Comparison of ENCODE assay signal across 16 cellular contexts in genomic region chr10:5935628-5936027, GRCh38. TPM values are rescaled to one million over a fixed set of nuclear protein-coding genes. Genes with fewer than 3 reads are reported as not detected.
A peak's percentile ranks its signal among the peaks of the same experiment; 100 is the strongest.
DNase-seq lines count a peak whose midpoint lies in the region; ATAC-seq, FAIRE-seq and TF ChIP-seq lines count a peak whose summit lies in the region.
"Had no signal": no experiment of that assay in that cellular context is flagged by ENCODE, and none has a peak within 500 bp of the region (broad histone marks: within the 10 kb centered on the region; RNA-seq: fewer than 3 reads in every experiment).

No MANE protein-coding gene starts in this region.

- in situ Hi-C loops in K562 (cut with MboI): loop anchor here (25.0 kb wide), 1 partner anchor 452 kb away; no protein-coding TSS in a partner anchor

- FAIRE-seq in K562 (lab: Jason Lieb, UNC): no peak
- no peak for FAIRE-seq in kidney (lab: Jason Lieb, UNC)
- FAIRE-seq: GM19239, H54 had no signal

- H4K20me1 ChIP-seq in K562 (replicated peaks; ENCODE audit: control insufficient read depth, insufficient read depth, low read length): no peaks in the 10 kb centered on the region

- H3K4me1 ChIP-seq in cardiac muscle cell (ENCODE audit: low read depth): peaks cover 5% of the 10 kb centered on the region
- peaks cover 10% of the 10 kb centered on the region for H3K4me1 ChIP-seq in left ventricle myocardium inferior
- H3K4me1 ChIP-seq in K562 (replicated peaks in 1 of 2; ENCODE audit: control insufficient read depth in 2 of 2, insufficient read depth in 2 of 2, low read length in 2 of 2): peaks cover 20 to 31% of the 10 kb centered on the region in 2 experiments; a peak in 4 of 5 replicates
- no peaks in the 10 kb centered on the region for H3K4me1 ChIP-seq in kidney (ENCODE audit: control insufficient read depth in 1 of 2, insufficient read depth in 1 of 2, low read depth in 1 of 2, low read length in 2 of 2)
- H3K4me1 ChIP-seq in spleen: peaks cover 0 to 15% (median 0%) of the 10 kb centered on the region in 6 donors
- H3K4me1 ChIP-seq: BLaER1 treated with 17β-estradiol and CSF1 and Interleukin-3, amounts not matched to agents 10 nM and 100 nM had no signal

- no peak overlapping the region for H3K4me2 ChIP-seq in K562 (ENCODE audit: insufficient read depth, low read length)
- H3K4me2 ChIP-seq: BLaER1 treated with 17β-estradiol and CSF1 and Interleukin-3, amounts not matched to agents 10 nM and 100 nM had no signal

- no peak for TF ChIP-seq EP300 in K562 (IDR thresholded peaks at IDR 0.05; ENCODE audit: low read length)

- intact Hi-C loops in left ventricle myocardium inferior (cut with micrococcal nuclease): no loop called here
- intact Hi-C loops in K562 (cut with micrococcal nuclease): no loop called here
- intact Hi-C loops in kidney (cut with DNase I): no loop called here
- intact Hi-C loops in spleen (cut with DNase I; ENCODE audit: low total_unique reads): no loop called here

- POLR2A ChIA-PET in K562 (lab: Yijun Ruan, JAX): interaction anchor here (0.6 to 1.4 kb wide), 2 partner anchors 8 to 191 kb away, joined by 3 read pairs; no protein-coding TSS in a partner anchor

- TF ChIP-seq RAD21 in K562 (CRISPR knock-in tag; conservative IDR thresholded peaks at IDR 0.05 in 1 of 2, IDR thresholded peaks at IDR 0.05 in 1 of 2): no peak

- ATAC-seq in K562: no peak
- ATAC-seq: CD8-positive, alpha-beta T cell had no signal

- no peaks in the 10 kb centered on the region for H3K9me3 ChIP-seq in cardiac muscle cell (ENCODE audit: low read depth)
- no peaks in the 10 kb centered on the region for H3K9me3 ChIP-seq in left ventricle myocardium inferior (replicated peaks)
- H3K9me3 ChIP-seq in K562 (replicated peaks; ENCODE audit: control insufficient read depth, insufficient read depth, low read depth, low read length): no peaks in the 10 kb centered on the region
- no peaks in the 10 kb centered on the region for H3K9me3 ChIP-seq in kidney (ENCODE audit: control insufficient read depth in 1 of 2, low read length in 2 of 2)
- no peaks in the 10 kb centered on the region for H3K9me3 ChIP-seq in spleen
- H3K9me3 ChIP-seq: BLaER1 treated with 17β-estradiol and CSF1 and Interleukin-3, amounts not matched to agents 10 nM and 100 nM had no signal

- 93% methylated on average over 9 of the region's 10 CpGs for WGBS in K562 (ENCODE audit: insufficient coverage, low coverage, missing lambda C conversion rate)
- 78 to 91% (median 84%) methylated on average over 10 of the region's 10 CpGs for WGBS in spleen, 5 donors

- H3K36me3 ChIP-seq in cardiac muscle cell (peaks cover 54% of the 10 kb centered on the region), left ventricle myocardium inferior (peaks cover 75% of the 10 kb centered on the region), K562 (ENCODE audit: control insufficient read depth, insufficient read depth, low read length) (peaks cover 68% of the 10 kb centered on the region), kidney (ENCODE audit: control insufficient read depth in 1 of 2, insufficient read depth in 2 of 2, low read length in 2 of 2) (peaks cover 24 to 44% of the 10 kb centered on the region in 2 donors), spleen (peaks cover 3 to 88% (median 53%) of the 10 kb centered on the region in 6 donors)

- no TSS peak for BruUV-seq in K562 (replicated peaks; lab: Mats Ljungman, UMichigan)

- H3K27me3 ChIP-seq in cardiac muscle cell (no peaks in the 10 kb centered on the region), left ventricle myocardium inferior (ENCODE audit: low read depth) (no peaks in the 10 kb centered on the region), K562 (ENCODE audit: control insufficient read depth in 2 of 2, insufficient read depth in 2 of 2, low read length in 2 of 2) (no peaks in the 10 kb centered on the region), spleen (replicated peaks in 1 of 7) (no peaks in the 10 kb centered on the region)
- H3K27me3 ChIP-seq: BLaER1 treated with 17β-estradiol and CSF1 and Interleukin-3, amounts not matched to agents 10 nM and 100 nM had no signal

- H3K27ac ChIP-seq in cardiac muscle cell (peak overlapping the region; percentile 49), left ventricle myocardium inferior (replicated peaks) (no peak overlapping the region), K562 (ENCODE audit: extremely low read depth, low read depth, low read length) (no peak overlapping the region), kidney (ENCODE audit: low read depth in 2 of 2, low read length in 2 of 2) (no peak overlapping the region), spleen (peak overlapping the region in 7 of 8 donors; percentile 19 to 62 (median 45))
- H3K27ac ChIP-seq: BLaER1 treated with 17β-estradiol and CSF1 and Interleukin-3, amounts not matched to agents 10 nM and 100 nM; GM23248 had no signal

- TF ChIP-seq POLR2A in K562 (conservative IDR thresholded peaks at IDR 0.05) (no peak), spleen (IDR thresholded peaks at IDR 0.05) (no peak)

- H3K9ac ChIP-seq in K562 (ENCODE audit: insufficient read depth in 1 of 2, low read depth in 2 of 2, low read length in 2 of 2): no peak overlapping the region; a peak in 1 of 4 replicates
- H3K9ac ChIP-seq in kidney (ENCODE audit: low read length in 2 of 2): no peak overlapping the region
- H3K9ac ChIP-seq: BLaER1 treated with 17β-estradiol and CSF1 and Interleukin-3, amounts not matched to agents 10 nM and 100 nM; GM23248 had no signal

- H3K4me3 ChIP-seq in cardiac muscle cell (no peak overlapping the region), left ventricle myocardium inferior (no peak overlapping the region), K562 (no peak overlapping the region), kidney (ENCODE audit: low read length in 2 of 2) (no peak overlapping the region), spleen (no peak overlapping the region)
- H3K4me3 ChIP-seq: BLaER1 treated with 17β-estradiol and CSF1 and Interleukin-3, amounts not matched to agents 10 nM and 100 nM; GM23248 had no signal

- no peak overlapping the region for H2AFZ ChIP-seq in K562 (ENCODE audit: low read depth, low read length)
- H2AFZ ChIP-seq: GM23248 had no signal

- peaks cover 11% of the 10 kb centered on the region; the same call in 1 of the 3 replicates for H3K79me2 ChIP-seq in K562 (ENCODE audit: control insufficient read depth, insufficient read depth, low read length)

- CTCF ChIA-PET in K562 (lab: Yijun Ruan, JAX; ENCODE audit: low intra/inter-chr PET ratio): no interaction called here

- no peak for TF ChIP-seq CTCF in cardiac muscle cell (IDR thresholded peaks at IDR 0.05; ENCODE audit: low read depth, low read length)
- no peak for TF ChIP-seq CTCF in left ventricle myocardium inferior (IDR thresholded peaks at IDR 0.05; ENCODE audit: borderline replicate concordance)
- TF ChIP-seq CTCF in K562 (IDR thresholded peaks at IDR 0.05 in 2 of 3, conservative IDR thresholded peaks at IDR 0.05 in 1 of 3; ENCODE audit: insufficient read depth in 2 of 3, low read depth in 1 of 3, low read length in 3 of 3): no peak
- no peak for TF ChIP-seq CTCF in kidney (IDR thresholded peaks at IDR 0.05; ENCODE audit: borderline replicate concordance, extremely low read depth, insufficient read depth)
- TF ChIP-seq CTCF in spleen (IDR thresholded peaks at IDR 0.05 in 8 of 11, conservative IDR thresholded peaks at IDR 0.05 in 3 of 11): no peak

- H3K9me1 ChIP-seq in K562 (ENCODE audit: control insufficient read depth, insufficient read depth, low read length): no peaks in the 10 kb centered on the region

- DNase-seq in cardiac muscle cell (ENCODE audit: low read depth in 1 of 2, low spot score in 1 of 2) (no peak), left ventricle myocardium inferior (no peak), K562 (ENCODE audit: extremely low read depth in 1 of 4, low spot score in 3 of 4) (no peak), kidney (peak; percentile 43), spleen (no peak), NCI-H345 treated with DMSO at 0.1 percent for 48 hours (lab: John Stamatoyannopoulos, UW; ENCODE audit: unreplicated experiment) (no peak), pons (ENCODE audit: low spot score) (no peak)
- DNase-seq: Calu3; CD8-positive, alpha-beta T cell; DMS79 treated with DMSO at 0.1 percent for 48 hours; GF-D8; GM23248; HCEC 1CT had no signal

RNA-seq across cellular contexts. Expression of gene IL15RA, which starts 41.7 kb away (rescaled TPM):
- total RNA-seq in cardiac muscle cell: 0.21 and 0.27 TPM in 2 replicates
- 0.36 and 1.4 TPM in 2 replicates for polyA plus RNA-seq in cardiac muscle cell
- total RNA-seq in left ventricle myocardium inferior: 6.0 TPM
- total RNA-seq in K562 (2011; cell fraction: chromatin; rRNA removed; ENCODE audit: low replicate concordance): 12.8 and 14.2 TPM in 2 replicates
- total RNA-seq in K562 (2011; cell fraction: nucleolus; rRNA removed): 16.7 and 17.9 TPM in 2 replicates
- 13.9 and 18.0 TPM in 2 replicates for total RNA-seq in K562 (2011; cell fraction: nucleoplasm; rRNA removed)
- 9.8 and 10.1 TPM in 2 replicates for total RNA-seq in K562 (2014; rRNA removed)
- total RNA-seq in K562 (2014; rRNA removed; fragmentation: Illumina TruSeq; extraction: Trizol): 4.0 and 4.5 TPM in 2 replicates
- total RNA-seq in K562 (2015; rRNA removed; fragmentation: Illumina TruSeq; extraction: Trizol): 4.7 and 5.2 TPM in 2 replicates
- 9.4 and 11.7 TPM in 2 replicates for total RNA-seq in K562 (2021)
- polyA plus RNA-seq in K562 (2011; rRNA removed): 8.0 and 18.3 TPM in 2 replicates
- polyA plus RNA-seq in K562 (2011; cell fraction: cytosol; rRNA removed): 20.1 and 26.7 TPM in 2 replicates
- 12.0 and 12.3 TPM in 2 replicates for polyA plus RNA-seq in K562 (2011; cell fraction: nucleus; rRNA removed)
- 5.6 and 11.1 TPM in 2 replicates for polyA plus RNA-seq in K562 (2012)
- polyA plus RNA-seq in K562 (2014; fragmentation: Illumina TruSeq; extraction: Trizol): 10.6 and 11.2 TPM in 2 replicates
- polyA plus RNA-seq in K562 (2014; fragmentation: Nextera tagmentation; extraction: Ambion mirVana): 1 to 10 TPM; 1.2 to 2.0 TPM
- 8.7 and 9.9 TPM in 2 replicates for polyA plus RNA-seq in K562 (2014; rRNA removed)
- polyA minus RNA-seq in K562 (2011; rRNA and poly(A)+ RNA removed): 4.5 and 4.7 TPM in 2 replicates
- 10.1 and 10.2 TPM in 2 replicates for polyA minus RNA-seq in K562 (2011; cell fraction: cytosol; rRNA and poly(A)+ RNA removed)
- polyA minus RNA-seq in K562 (2011; cell fraction: nucleus; rRNA and poly(A)+ RNA removed): 2.9 and 3.1 TPM in 2 replicates
- 13.9 TPM for total RNA-seq in kidney
- 6.8 TPM for polyA plus RNA-seq in kidney (ENCODE audit: insufficient read depth, low read depth, low replicate concordance)
- 10 to 100 TPM; 18.7 to 37.4 (median 28.6) TPM for total RNA-seq in spleen
- polyA plus RNA-seq in spleen: 10 to 100 TPM in 2 of 3 donors, 1 to 10 TPM in 1; 9.9 to 13.8 (median 11.1) TPM

RNA-seq across cellular contexts. Expression of gene FBH1, which starts 45.6 kb away (rescaled TPM):
- total RNA-seq in cardiac muscle cell (168 and 196 TPM in 2 replicates), left ventricle myocardium inferior (75.5 TPM), K562 (2014; rRNA removed) (80.6 and 87.9 TPM in 2 replicates), K562 (2014; rRNA removed; fragmentation: Illumina TruSeq; extraction: Trizol) (77.7 and 77.8 TPM in 2 replicates), K562 (2015; rRNA removed; fragmentation: Illumina TruSeq; extraction: Trizol) (107 and 108 TPM in 2 replicates), K562 (2021) (93.5 and 95.1 TPM in 2 replicates), kidney (76.5 TPM), spleen (100 to 1,000 TPM; 101 to 118 (median 111) TPM)
- polyA plus RNA-seq in cardiac muscle cell (185 and 213 TPM in 2 replicates), K562 (2011; rRNA removed) (85.6 and 89.2 TPM in 2 replicates), K562 (2014; fragmentation: Illumina TruSeq; extraction: Trizol) (66.3 and 70.1 TPM in 2 replicates), K562 (2014; fragmentation: Nextera tagmentation; extraction: Ambion mirVana) (10 to 100 TPM; 13.4 to 23.4 TPM), K562 (2014; rRNA removed) (69.7 and 73.1 TPM in 2 replicates), kidney (ENCODE audit: insufficient read depth, low read depth, low replicate concordance) (70.7 TPM), spleen (10 to 100 TPM; 33.4 to 47.8 (median 40.9) TPM)
- 410 and 519 TPM in 2 replicates for total RNA-seq in K562 (2011; cell fraction: chromatin; rRNA removed; ENCODE audit: low replicate concordance)
- total RNA-seq in K562 (2011; cell fraction: nucleolus; rRNA removed): 208 and 256 TPM in 2 replicates
- total RNA-seq in K562 (2011; cell fraction: nucleoplasm; rRNA removed): 298 and 374 TPM in 2 replicates
- polyA plus RNA-seq in K562 (2011; cell fraction: cytosol; rRNA removed): 69.8 and 73.7 TPM in 2 replicates
- 239 and 245 TPM in 2 replicates for polyA plus RNA-seq in K562 (2011; cell fraction: nucleus; rRNA removed)
- polyA plus RNA-seq in K562 (2012): 54.6 and 57.0 TPM in 2 replicates
- 138 and 191 TPM in 2 replicates for polyA minus RNA-seq in K562 (2011; rRNA and poly(A)+ RNA removed)
- polyA minus RNA-seq in K562 (2011; cell fraction: cytosol; rRNA and poly(A)+ RNA removed): 70.7 and 86.7 TPM in 2 replicates
- 79.0 and 120 TPM in 2 replicates for polyA minus RNA-seq in K562 (2011; cell fraction: nucleus; rRNA and poly(A)+ RNA removed)

RNA-seq across cellular contexts. Expression of gene ANKRD16, which starts 45.9 kb away (rescaled TPM):
- total RNA-seq in cardiac muscle cell: 22.4 and 32.3 TPM in 2 replicates
- polyA plus RNA-seq in cardiac muscle cell: 29.0 and 33.8 TPM in 2 replicates
- total RNA-seq in left ventricle myocardium inferior: 2.3 TPM
- total RNA-seq in K562 (2011; cell fraction: chromatin; rRNA removed; ENCODE audit: low replicate concordance): 39.2 and 65.1 TPM in 2 replicates
- 44.0 and 45.9 TPM in 2 replicates for total RNA-seq in K562 (2011; cell fraction: nucleolus; rRNA removed)
- total RNA-seq in K562 (2011; cell fraction: nucleoplasm; rRNA removed): 34.3 and 35.3 TPM in 2 replicates
- 14.6 and 17.8 TPM in 2 replicates for total RNA-seq in K562 (2014; rRNA removed)
- 4.1 and 4.2 TPM in 2 replicates for total RNA-seq in K562 (2014; rRNA removed; fragmentation: Illumina TruSeq; extraction: Trizol)
- total RNA-seq in K562 (2015; rRNA removed; fragmentation: Illumina TruSeq; extraction: Trizol): 9.0 and 9.5 TPM in 2 replicates
- 13.9 and 14.2 TPM in 2 replicates for total RNA-seq in K562 (2021)
- 16.0 and 21.9 TPM in 2 replicates for polyA plus RNA-seq in K562 (2011; rRNA removed)
- 19.2 and 19.7 TPM in 2 replicates for polyA plus RNA-seq in K562 (2011; cell fraction: cytosol; rRNA removed)
- polyA plus RNA-seq in K562 (2011; cell fraction: nucleus; rRNA removed): 62.2 and 65.6 TPM in 2 replicates
- 9.1 and 10.1 TPM in 2 replicates for polyA plus RNA-seq in K562 (2012)
- polyA plus RNA-seq in K562 (2014; fragmentation: Illumina TruSeq; extraction: Trizol): 8.6 and 8.9 TPM in 2 replicates
- 1 to 10 TPM; 1.5 to 2.2 TPM for polyA plus RNA-seq in K562 (2014; fragmentation: Nextera tagmentation; extraction: Ambion mirVana)
- 10.4 and 11.6 TPM in 2 replicates for polyA plus RNA-seq in K562 (2014; rRNA removed)
- 13.3 and 18.5 TPM in 2 replicates for polyA minus RNA-seq in K562 (2011; rRNA and poly(A)+ RNA removed)
- polyA minus RNA-seq in K562 (2011; cell fraction: cytosol; rRNA and poly(A)+ RNA removed): 6.7 and 11.4 TPM in 2 replicates
- polyA minus RNA-seq in K562 (2011; cell fraction: nucleus; rRNA and poly(A)+ RNA removed): 19.4 and 22.5 TPM in 2 replicates
- 6.7 TPM for total RNA-seq in kidney
- 7.1 TPM for polyA plus RNA-seq in kidney (ENCODE audit: insufficient read depth, low read depth, low replicate concordance)
- 10 to 100 TPM in 1 of 7 donors, 1 to 10 TPM in 6; 5.8 to 10.5 (median 6.8) TPM for total RNA-seq in spleen
- polyA plus RNA-seq in spleen: 1 to 10 TPM; 2.7 to 5.1 (median 4.3) TPM

Comparison
In these comparisons a context has a peak if more than half of its experiments do, and no peak if none do; other contexts are left out.
1. H3K27ac ChIP-seq: peak in cardiac muscle cell (single experiment) and spleen (7 of 8); none in left ventricle myocardium inferior (single experiment), K562 (single experiment) and kidney (0 of 2).